ENCODE assay signal across 28 cellular contexts in the genomic region with DNA sequence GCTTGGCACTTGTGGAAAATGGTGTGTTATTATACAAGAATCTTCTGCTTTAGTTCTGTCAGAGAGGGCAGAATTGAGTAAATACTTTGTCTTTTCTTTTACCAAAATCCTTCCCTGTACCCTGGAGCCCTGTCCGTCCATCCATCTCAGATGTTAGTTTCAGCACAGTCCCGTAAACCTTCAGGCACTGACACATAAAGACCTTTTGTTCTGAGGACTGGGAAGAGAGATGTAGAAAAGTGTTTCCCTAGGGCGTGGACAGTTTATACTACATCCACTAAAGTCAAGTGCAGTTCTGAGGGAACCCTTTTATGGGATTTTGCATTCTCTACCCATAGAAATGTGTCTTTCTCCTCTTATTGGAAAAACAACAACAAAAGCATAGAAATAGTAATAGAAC.
A peak's percentile ranks its signal among the peaks of the same experiment; 100 is the strongest.
DNase-seq lines count a peak whose midpoint lies in the region; ATAC-seq, FAIRE-seq and TF ChIP-seq lines count a peak whose summit lies in the region.
"Had no signal": no experiment of that assay in that cellular context is flagged by ENCODE, and none has a peak within 500 bp of the region (broad histone marks: within the 10 kb centered on the region; RNA-seq: fewer than 3 reads in every experiment).

No MANE protein-coding gene starts in this region.

- H3K27me3 ChIP-seq in HCT116 (ENCODE audit: insufficient read depth, low read length) = no peaks in the 10 kb centered on the region
- H3K27me3 ChIP-seq in left lung = no peaks in the 10 kb centered on the region
- H3K27me3 ChIP-seq in small intestine (ENCODE audit: control insufficient read depth in 2 of 2, insufficient read depth in 2 of 2, low read length in 2 of 2) = no peaks in the 10 kb centered on the region
- H3K27me3 ChIP-seq: BLaER1 treated with 17β-estradiol and CSF1 and Interleukin-3, amounts not matched to agents 10 nM and 100 nM; testis; vagina had no signal

- peaks cover 4 to 10% of the 10 kb centered on the region in 2 experiments; a peak in 2 of 4 replicates for H3K4me1 ChIP-seq in HCT116 (ENCODE audit: control insufficient read depth in 1 of 2, insufficient read depth in 2 of 2, low read length in 2 of 2)
- H3K4me1 ChIP-seq in left lung = no peaks in the 10 kb centered on the region
- no peaks in the 10 kb centered on the region for H3K4me1 ChIP-seq in small intestine (ENCODE audit: control insufficient read depth in 2 of 2, insufficient read depth in 1 of 2, low read depth in 1 of 2, low read length in 1 of 2)
- H3K4me1 ChIP-seq: testis had no signal

- H3K36me3 Mint-ChIP-seq in activated CD8-positive, alpha-beta T cell treated with anti-CD3 and anti-CD28 coated beads, Interleukin-2, amount 10 ng/mL, durations not matched to agents 7 days and 5 days (ENCODE audit: low read depth) = no peaks in the 10 kb centered on the region
- H3K36me3 Mint-ChIP-seq: activated naive CD4-positive, alpha-beta T cell treated with anti-CD3 and anti-CD28 coated beads, Interleukin-2, amount 50 U/mL, for 24 hours; stimulated activated effector memory CD8-positive, alpha-beta T cell treated with anti-CD3 and anti-CD28 coated beads, Interleukin-12 subunit alpha, Interleukin-12 subunit beta, amount 100 ng/mL, for 72 hours had no signal

- H3K9ac ChIP-seq in HCT116 (ENCODE audit: low read length) (no peak overlapping the region), SK-N-MC (ENCODE audit: insufficient read length) (no peak overlapping the region)
- H3K9ac ChIP-seq: BLaER1 treated with 17β-estradiol and CSF1 and Interleukin-3, amounts not matched to agents 10 nM and 100 nM had no signal

- 10 to 49% (median 42%) methylated on average over 3 of the region's 3 CpGs for WGBS in small intestine, 3 donors

- H3K27ac Mint-ChIP-seq in activated CD8-positive, alpha-beta T cell treated with anti-CD3 and anti-CD28 coated beads, Interleukin-2, amount 10 ng/mL, durations not matched to agents 7 days and 5 days = no peak overlapping the region
- H3K27ac Mint-ChIP-seq: activated naive CD4-positive, alpha-beta T cell treated with anti-CD3 and anti-CD28 coated beads, Interleukin-2, amount 50 U/mL, for 24 hours; activated T-helper 17 cell treated with anti-CD3 and anti-CD28 coated beads, Interleukin-2, amount 50 U/mL, for 72 hours; endodermal cell; stimulated activated effector memory CD8-positive, alpha-beta T cell treated with anti-CD3 and anti-CD28 coated beads, Interleukin-12 subunit alpha, Interleukin-12 subunit beta, amount 100 ng/mL, for 72 hours had no signal

- no peak overlapping the region for H3K4me3 ChIP-seq in HCT116 (replicated peaks in 1 of 2; ENCODE audit: low read depth in 1 of 2, low read length in 2 of 2)
- H3K4me3 ChIP-seq in SK-N-MC = no peak overlapping the region
- no peak overlapping the region for H3K4me3 ChIP-seq in left lung
- no peak overlapping the region for H3K4me3 ChIP-seq in small intestine (ENCODE audit: low read depth in 1 of 2, low read length in 2 of 2)
- H3K4me3 ChIP-seq: BLaER1 treated with 17β-estradiol and CSF1 and Interleukin-3, amounts not matched to agents 10 nM and 100 nM; lung; testis; vagina had no signal

- no peak for FAIRE-seq in small intestine (lab: Jason Lieb, UNC)
- FAIRE-seq: D721Med, keratinocyte had no signal

- H3K27ac ChIP-seq in HCT116 (ENCODE audit: low read depth, low read length) (no peak overlapping the region), SK-N-MC (peak overlapping the region; percentile 88), left lung (no peak overlapping the region), small intestine (ENCODE audit: low read depth in 1 of 2, low read length in 1 of 2) (no peak overlapping the region)
- H3K27ac ChIP-seq: BLaER1 treated with 17β-estradiol and CSF1 and Interleukin-3, amounts not matched to agents 10 nM and 100 nM; testis; vagina had no signal

- H3K27me3 Mint-ChIP-seq in activated CD8-positive, alpha-beta T cell treated with anti-CD3 and anti-CD28 coated beads, Interleukin-2, amount 10 ng/mL, durations not matched to agents 7 days and 5 days (ENCODE audit: low read depth) = peaks cover 4% of the 10 kb centered on the region
- H3K27me3 Mint-ChIP-seq: activated naive CD4-positive, alpha-beta T cell treated with anti-CD3 and anti-CD28 coated beads, Interleukin-2, amount 50 U/mL, for 24 hours; activated T-helper 17 cell treated with anti-CD3 and anti-CD28 coated beads, Interleukin-2, amount 50 U/mL, for 72 hours had no signal

- intact Hi-C loops in HCT116 (cut with micrococcal nuclease) = loop anchor here (5.0 to 10.0 kb wide), 3 partner anchors 238 to 770 kb away; no protein-coding TSS in a partner anchor
- intact Hi-C loops in left lung (cut with DNase I) = no loop called here

- no peaks in the 10 kb centered on the region for H4K20me1 ChIP-seq in HCT116 (ENCODE audit: insufficient read depth)
- H4K20me1 ChIP-seq: BLaER1 treated with 17β-estradiol and CSF1 and Interleukin-3, amounts not matched to agents 10 nM and 100 nM had no signal

- peak overlapping the region; percentile 12; the same call in 1 of the 2 replicates for H3K4me2 ChIP-seq in HCT116 (ENCODE audit: low read length)
- H3K4me2 ChIP-seq: BLaER1 treated with 17β-estradiol and CSF1 and Interleukin-3, amounts not matched to agents 10 nM and 100 nM had no signal

- no peaks in the 10 kb centered on the region for H3K36me3 ChIP-seq in HCT116 (ENCODE audit: control insufficient read depth in 1 of 2, insufficient read depth in 2 of 2, low read length in 2 of 2)
- H3K36me3 ChIP-seq in SK-N-MC (ENCODE audit: insufficient read depth, low read length) = no peaks in the 10 kb centered on the region
- H3K36me3 ChIP-seq in left lung = no peaks in the 10 kb centered on the region
- H3K36me3 ChIP-seq in small intestine (ENCODE audit: control insufficient read depth in 2 of 2, insufficient read depth in 2 of 2, low read length in 2 of 2) = no peaks in the 10 kb centered on the region
- H3K36me3 ChIP-seq: BLaER1 treated with 17β-estradiol and CSF1 and Interleukin-3, amounts not matched to agents 10 nM and 100 nM; vagina had no signal

- H3K79me2 ChIP-seq in HCT116 (ENCODE audit: insufficient read depth, low read length) = no peaks in the 10 kb centered on the region

- H3K4me1 Mint-ChIP-seq in activated CD8-positive, alpha-beta T cell treated with anti-CD3 and anti-CD28 coated beads, Interleukin-2, amount 10 ng/mL, durations not matched to agents 7 days and 5 days (ENCODE audit: low read depth) = no peaks in the 10 kb centered on the region
- H3K4me1 Mint-ChIP-seq: stimulated activated effector memory CD8-positive, alpha-beta T cell treated with anti-CD3 and anti-CD28 coated beads, Interleukin-12 subunit alpha, Interleukin-12 subunit beta, amount 100 ng/mL, for 72 hours had no signal

- no peak overlapping the region for H2AFZ ChIP-seq in HCT116 (ENCODE audit: low read depth, low read length, poor library complexity, severe bottlenecking)

- H3K9me3 ChIP-seq in HCT116 (ENCODE audit: control insufficient read depth in 1 of 2, insufficient read depth in 1 of 2, low read depth in 1 of 2, low read length in 2 of 2) (no peaks in the 10 kb centered on the region), SK-N-MC (ENCODE audit: low read depth, low read length) (no peaks in the 10 kb centered on the region), left lung (no peaks in the 10 kb centered on the region), small intestine (ENCODE audit: control insufficient read depth, low read depth) (no peaks in the 10 kb centered on the region)
- H3K9me3 ChIP-seq: BLaER1 treated with 17β-estradiol and CSF1 and Interleukin-3, amounts not matched to agents 10 nM and 100 nM; testis; vagina had no signal

- no TSS peak for BruUV-seq in HCT116 (replicated peaks; lab: Mats Ljungman, UMichigan)

- no peak for TF ChIP-seq RAD21 in HCT116 (IDR thresholded peaks at IDR 0.05; ENCODE audit: low read depth)

- CTCF ChIA-PET in HCT116 (lab: Charles Lee) = interaction anchor here (0.8 to 3.3 kb wide), 2 partner anchors 237 to 287 kb away, joined by 4 to 32 read pairs; no protein-coding TSS in a partner anchor
- CTCF ChIA-PET in activated CD8-positive, alpha-beta T cell treated with anti-CD3 and anti-CD28 coated beads, Interleukin-2, amount 10 ng/mL, durations not matched to agents 7 days and 5 days (lab: Charles Lee) = interaction anchor here (3.5 to 3.6 kb wide), 2 partner anchors 289 to 491 kb away, joined by 25 to 109 read pairs; no protein-coding TSS in a partner anchor

- RAD21 ChIA-PET in HCT116 (lab: Charles Lee; ENCODE audit: low non-redundant PET in 1 of 2, low total read pairs in 2 of 2, uncharacterized antibody in 2 of 2, unreplicated experiment in 2 of 2) = no interaction called here

- peak; percentile 13 for DNase-seq in HCT116 (ENCODE audit: low read depth, low spot score)
- no peak for DNase-seq in SK-N-MC (ENCODE audit: low read depth, low spot score)
- no peak for DNase-seq in left lung
- DNase-seq in small intestine = peak; percentile 2
- DNase-seq in stimulated activated CD4-positive, alpha-beta T cell treated with anti-CD3 and anti-CD28 coated beads, Interleukin-4, amount 100 ng/mL, for 1 hour = no peak
- no peak for DNase-seq in DMS114 treated with DMSO at 0.1 percent for 48 hours (lab: John Stamatoyannopoulos, UW; ENCODE audit: unreplicated experiment)
- no peak for DNase-seq in OCI-M2 (lab: John Stamatoyannopoulos, UW; ENCODE audit: unreplicated experiment)
- no peak for DNase-seq in activated CD8-positive, alpha-beta T cell treated with anti-CD3 and anti-CD28 coated beads, Interleukin-2, amount 10 ng/mL, durations not matched to agents 7 days and 5 days
- DNase-seq: activated CD4-positive, alpha-beta T cell treated with anti-CD3 and anti-CD28 coated beads, Interleukin-2, amount 50 U/mL, for 4 hours; activated CD4-positive, CD25-positive, alpha-beta regulatory T cell; activated CD8-positive, alpha-beta memory T cell treated with anti-CD3 and anti-CD28 coated beads, Interleukin-2, amount 50 U/mL, for 4 hours; cortex of kidney; endodermal cell; IMR-90; NCI-H1436; NCI-H2171 treated with DMSO at 0.1 percent for 48 hours; NCI-H524 treated with DMSO at 0.1 percent for 48 hours; retina; T1000; testis had no signal

- POLR2A ChIA-PET in HCT116 (lab: Charles Lee) = no interaction called here
- POLR2A ChIA-PET in activated CD8-positive, alpha-beta T cell treated with anti-CD3 and anti-CD28 coated beads, Interleukin-2, amount 10 ng/mL, durations not matched to agents 7 days and 5 days (lab: Charles Lee) = interaction anchor here (0.6 kb wide), 1 partner anchor 88 kb away, joined by 3 read pairs; no protein-coding TSS in a partner anchor

- TF ChIP-seq POLR2A in HCT116 (IDR thresholded peaks at IDR 0.05; ENCODE audit: borderline replicate concordance, extremely low read depth, insufficient read depth, insufficient read length) = no peak

- no peaks in the 10 kb centered on the region for H3K9me2 ChIP-seq in HCT116 (ENCODE audit: insufficient read depth)

- ATAC-seq in HCT116 (peak; percentile 49; the same call in 1 of the 2 replicates), left lung (peak; percentile 71)
- ATAC-seq in activated CD8-positive, alpha-beta T cell treated with anti-CD3 and anti-CD28 coated beads, Interleukin-2, amount 10 ng/mL, durations not matched to agents 7 days and 5 days = no peak
- ATAC-seq: activated T-helper 17 cell treated with anti-CD3 and anti-CD28 coated beads, Interleukin-2, amount 50 U/mL, for 72 hours; stimulated activated effector memory CD8-positive, alpha-beta T cell treated with anti-CD3 and anti-CD28 coated beads, Interleukin-12 subunit alpha, Interleukin-12 subunit beta, amount 100 ng/mL, for 72 hours had no signal

- H3K9me3 Mint-ChIP-seq in activated CD8-positive, alpha-beta T cell treated with anti-CD3 and anti-CD28 coated beads, Interleukin-2, amount 10 ng/mL, durations not matched to agents 7 days and 5 days (ENCODE audit: insufficient read depth) = no peaks in the 10 kb centered on the region
- H3K9me3 Mint-ChIP-seq: activated naive CD4-positive, alpha-beta T cell treated with anti-CD3 and anti-CD28 coated beads, Interleukin-2, amount 50 U/mL, for 24 hours; activated T-helper 17 cell treated with anti-CD3 and anti-CD28 coated beads, Interleukin-2, amount 50 U/mL, for 72 hours; endodermal cell; stimulated activated effector memory CD8-positive, alpha-beta T cell treated with anti-CD3 and anti-CD28 coated beads, Interleukin-12 subunit alpha, Interleukin-12 subunit beta, amount 100 ng/mL, for 72 hours had no signal

- no peak overlapping the region for H3K4me3 Mint-ChIP-seq in activated CD8-positive, alpha-beta T cell treated with anti-CD3 and anti-CD28 coated beads, Interleukin-2, amount 10 ng/mL, durations not matched to agents 7 days and 5 days
- H3K4me3 Mint-ChIP-seq: activated naive CD4-positive, alpha-beta T cell treated with anti-CD3 and anti-CD28 coated beads, Interleukin-2, amount 50 U/mL, for 24 hours; activated T-helper 17 cell treated with anti-CD3 and anti-CD28 coated beads, Interleukin-2, amount 50 U/mL, for 72 hours; endodermal cell; stimulated activated effector memory CD8-positive, alpha-beta T cell treated with anti-CD3 and anti-CD28 coated beads, Interleukin-12 subunit alpha, Interleukin-12 subunit beta, amount 100 ng/mL, for 72 hours had no signal

- TF ChIP-seq CTCF in HCT116 (IDR thresholded peaks at IDR 0.05 in 2 of 3, conservative IDR thresholded peaks at IDR 0.05 in 1 of 3; ENCODE audit: borderline replicate concordance in 1 of 3, insufficient read depth in 1 of 3, low read depth in 2 of 3, low read length in 2 of 3) = no peak
- TF ChIP-seq CTCF in left lung (IDR thresholded peaks at IDR 0.05) = no peak

Comparison
In these comparisons a context has a peak if more than half of its experiments do, and no peak if none do; other contexts are left out.
1. DNase-seq: peak in HCT116 (single experiment) and small intestine (single experiment); none in SK-N-MC (single experiment), left lung (0 of 2), stimulated activated CD4-positive, alpha-beta T cell treated with anti-CD3 and anti-CD28 coated beads, Interleukin-4, amount 100 ng/mL, for 1 hour (single experiment), DMS114 treated with DMSO at 0.1 percent for 48 hours (single experiment), OCI-M2 (single experiment) and activated CD8-positive, alpha-beta T cell treated with anti-CD3 and anti-CD28 coated beads, Interleukin-2, amount 10 ng/mL, durations not matched to agents 7 days and 5 days (single experiment).